ENCODE assay signal across 22 cellular contexts in genomic region chr5:143337946-143338345, GRCh38.
"Had no signal": no experiment of that assay in that cellular context is flagged by ENCODE, and none has a peak within 500 bp of the region (broad histone marks: within the 10 kb centered on the region; RNA-seq: fewer than 3 reads in every experiment).

No MANE protein-coding gene starts in this region.

- H3K27me3 Mint-ChIP-seq: activated CD8-positive, alpha-beta T cell treated with anti-CD3 and anti-CD28 coated beads for 36 hours; activated naive CD8-positive, alpha-beta T cell; natural killer cell treated with Interleukin-12 subunit alpha and Interleukin-12 subunit beta and Interleukin-15 and Interleukin-18, amount 100 ng/mL, for 72 hours had no signal

- H3K9me3 Mint-ChIP-seq: activated T-cell treated with anti-CD3 and anti-CD28 coated beads, Interleukin-2, amount 50 U/mL, for 72 hours; natural killer cell treated with Interleukin-12 subunit alpha and Interleukin-12 subunit beta and Interleukin-15 and Interleukin-18, amount 100 ng/mL, for 72 hours; stimulated activated effector memory CD8-positive, alpha-beta T cell treated with anti-CD3 and anti-CD28 coated beads, Interleukin-12 subunit alpha, Interleukin-12 subunit beta, amount 100 ng/mL, for 72 hours; WTC11 had no signal

- H3K4me3 Mint-ChIP-seq: activated CD8-positive, alpha-beta T cell treated with anti-CD3 and anti-CD28 coated beads for 36 hours; activated naive CD8-positive, alpha-beta T cell; activated T-cell treated with anti-CD3 and anti-CD28 coated beads, Interleukin-2, amount 50 U/mL, for 72 hours; natural killer cell treated with Interleukin-12 subunit alpha and Interleukin-12 subunit beta and Interleukin-15 and Interleukin-18, amount 100 ng/mL, for 72 hours; stimulated activated effector memory CD8-positive, alpha-beta T cell treated with anti-CD3 and anti-CD28 coated beads, Interleukin-12 subunit alpha, Interleukin-12 subunit beta, amount 100 ng/mL, for 72 hours; WTC11 had no signal

- H3K36me3 Mint-ChIP-seq: WTC11 had no signal

- H3K27ac ChIP-seq: coronary artery, esophagus muscularis mucosa, thoracic aorta, upper lobe of right lung had no signal

- ATAC-seq: activated CD8-positive, alpha-beta T cell treated with anti-CD3 and anti-CD28 coated beads for 36 hours; body of pancreas; natural killer cell treated with Interleukin-12 subunit alpha and Interleukin-12 subunit beta and Interleukin-15 and Interleukin-18, amount 100 ng/mL, for 72 hours; stimulated activated effector memory CD8-positive, alpha-beta T cell treated with anti-CD3 and anti-CD28 coated beads, Interleukin-12 subunit alpha, Interleukin-12 subunit beta, amount 100 ng/mL, for 72 hours; upper lobe of right lung; WTC11 had no signal

- H3K27ac Mint-ChIP-seq: activated CD8-positive, alpha-beta T cell treated with anti-CD3 and anti-CD28 coated beads for 36 hours; activated naive CD8-positive, alpha-beta T cell; activated T-cell treated with anti-CD3 and anti-CD28 coated beads, Interleukin-2, amount 50 U/mL, for 72 hours; natural killer cell treated with Interleukin-12 subunit alpha and Interleukin-12 subunit beta and Interleukin-15 and Interleukin-18, amount 100 ng/mL, for 72 hours; stimulated activated effector memory CD8-positive, alpha-beta T cell treated with anti-CD3 and anti-CD28 coated beads, Interleukin-12 subunit alpha, Interleukin-12 subunit beta, amount 100 ng/mL, for 72 hours; WTC11 had no signal

- H3K27me3 ChIP-seq: body of pancreas, esophagus muscularis mucosa, upper lobe of right lung had no signal

- H3K9me3 ChIP-seq: body of pancreas, esophagus muscularis mucosa, thoracic aorta, upper lobe of right lung had no signal

- FAIRE-seq: TTC549 had no signal

- H3K4me3 ChIP-seq: body of pancreas, coronary artery, esophagus muscularis mucosa, thoracic aorta, upper lobe of right lung had no signal

- H3K36me3 ChIP-seq: esophagus muscularis mucosa, thoracic aorta, upper lobe of right lung had no signal

- DNase-seq: activated CD4-positive, alpha-beta T cell treated with anti-CD3 and anti-CD28 coated beads for 48 hours; activated CD8-positive, alpha-beta memory T cell treated with anti-CD3 and anti-CD28 coated beads, Interleukin-2, amount 50 U/mL, for 4 hours; activated CD8-positive, alpha-beta T cell treated with anti-CD3 and anti-CD28 coated beads for 36 hours; activated gamma-delta T cell; activated T-cell treated with anti-CD3 and anti-CD28 coated beads, Interleukin-2, amount 50 U/mL, for 72 hours; amniotic stem cell; body of pancreas; caudate nucleus; foreskin fibroblast; glutamatergic neuron; hypothalamus; kidney glomerular epithelial cell; retina; upper lobe of right lung had no signal
